In the genomic region with DNA sequence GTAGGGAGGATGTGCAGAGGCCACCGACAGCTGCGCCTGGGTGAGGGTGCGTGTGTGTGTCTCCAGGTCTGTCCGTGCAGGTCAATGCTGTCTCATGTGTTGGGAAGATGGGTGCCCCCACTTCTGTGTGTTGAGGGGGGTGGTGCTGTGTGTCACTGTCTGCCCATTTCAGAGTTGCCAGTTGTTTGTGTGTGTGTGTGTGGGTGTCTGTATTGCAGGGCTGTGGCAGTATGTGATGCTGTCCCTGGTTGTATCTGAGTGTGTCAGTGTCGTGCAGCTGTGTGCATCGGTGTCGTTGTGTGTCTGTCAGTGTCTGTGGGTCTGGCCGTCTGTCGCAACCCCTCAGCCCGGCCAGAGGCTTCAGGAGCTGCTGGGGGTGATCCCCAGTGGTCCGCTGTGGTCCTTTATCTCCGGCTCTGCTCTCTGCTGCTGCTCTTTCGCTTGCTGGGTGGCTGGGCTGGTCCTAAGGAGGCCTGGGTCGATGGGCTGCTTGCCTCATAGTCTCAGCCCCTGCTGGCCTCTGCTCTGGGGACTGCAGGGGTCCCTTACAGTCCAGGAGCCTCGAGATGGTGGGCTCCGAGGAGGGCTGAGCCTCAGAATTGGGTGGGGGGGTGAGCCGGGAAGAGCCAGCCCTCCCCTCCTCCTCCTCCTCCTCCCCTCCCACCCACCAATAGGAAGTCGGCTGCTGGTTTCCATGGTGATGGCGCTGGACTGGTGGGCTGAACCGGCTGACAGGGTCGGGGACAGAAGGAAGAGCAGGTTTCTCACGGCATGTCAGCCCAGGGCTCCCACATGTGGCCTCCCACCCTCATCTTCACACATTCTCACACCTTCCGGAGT, we compare ENCODE assay signal across 8 cellular contexts. TPM values are rescaled to one million over a fixed set of nuclear protein-coding genes. Genes with fewer than 3 reads are reported as not detected.
DNase-seq lines count a peak whose midpoint lies in the region; ATAC-seq and TF ChIP-seq lines count a peak whose summit lies in the region.

TSS of gene TSPOAP1 (minus strand) at position 601 of the 840 bp plus-strand sequence. CDS start 875 bp downstream, outside the sequence.

- H3K27ac Mint-ChIP-seq in WTC11 (peak within 1 kb of the TSS; percentile 44), type B pancreatic cell (no peak within 1 kb of the TSS)

- POLR2A ChIA-PET in WTC11 (lab: Charles Lee) = interaction anchor here (1.1 to 1.7 kb wide), 2 partner anchors 8 to 10 kb away, joined by 5 read pairs; no protein-coding TSS in a partner anchor

- WGBS in esophagus squamous epithelium, 2 donors = 16 to 35% methylated on average over 8 to 12 of the region's 23 CpGs

- H3K4me1 Mint-ChIP-seq in WTC11 = peaks cover 63% of the 10 kb centered on the region
- H3K4me1 Mint-ChIP-seq in type B pancreatic cell (ENCODE audit: unreplicated experiment) = peaks cover 23% of the 10 kb centered on the region

- peaks cover 0 to 24% (median 0%) of the 10 kb centered on the region in 45 donors for H3K27me3 ChIP-seq in dorsolateral prefrontal cortex
- H3K27me3 ChIP-seq in esophagus squamous epithelium = peaks cover 0 to 31% (median 0%) of the 10 kb centered on the region in 4 donors

- TF ChIP-seq CTCF in GM12864 (IDR thresholded peaks at IDR 0.05; ENCODE audit: low read depth, low read length, missing control alignments) (no peak), WTC11 (IDR thresholded peaks at IDR 0.05) (no peak), dorsolateral prefrontal cortex (IDR thresholded peaks at IDR 0.05 in 54 of 56, conservative IDR thresholded peaks at IDR 0.05 in 2 of 56; ENCODE audit: low read depth in 1 of 56, partially characterized antibody in 56 of 56) (no peak), type B pancreatic cell (conservative IDR thresholded peaks at IDR 0.05) (no peak), esophagus squamous epithelium (IDR thresholded peaks at IDR 0.05) (no peak)

- H3K4me1 ChIP-seq in esophagus squamous epithelium = peaks cover 5 to 35% (median 6%) of the 10 kb centered on the region in 3 donors

- H3K4me3 ChIP-seq in GM12864 (ENCODE audit: low read depth, low read length) = peak within 1 kb of the TSS; percentile 41
- H3K4me3 ChIP-seq in dorsolateral prefrontal cortex = peak within 1 kb of the TSS; percentile 28 to 80 (median 65)
- H3K4me3 ChIP-seq in esophagus squamous epithelium = peak within 1 kb of the TSS in 2 of 4 donors; percentile 21 to 42

- H3K4me3 Mint-ChIP-seq in WTC11 (peak within 1 kb of the TSS; percentile 41), type B pancreatic cell (peak within 1 kb of the TSS; percentile 69)

- no peak for TF ChIP-seq POLR2A in esophagus squamous epithelium (IDR thresholded peaks at IDR 0.05)

- H3K36me3 Mint-ChIP-seq in WTC11 (no peaks in the 10 kb centered on the region), type B pancreatic cell (no peaks in the 10 kb centered on the region)

- ATAC-seq in HG02981 (IDR thresholded peaks at IDR 0.05; ENCODE audit: unreplicated experiment) (peak; percentile 19), WTC11 (peak; percentile 11)

- H3K9me3 Mint-ChIP-seq in WTC11 = no peaks in the 10 kb centered on the region
- no peaks in the 10 kb centered on the region for H3K9me3 Mint-ChIP-seq in type B pancreatic cell

- H3K9me3 ChIP-seq in esophagus squamous epithelium = no peaks in the 10 kb centered on the region

- peaks cover 18% of the 10 kb centered on the region for H3K27me3 Mint-ChIP-seq in WTC11 (ENCODE audit: low read depth)
- H3K27me3 Mint-ChIP-seq in type B pancreatic cell = peaks cover 17% of the 10 kb centered on the region

- H3K27ac ChIP-seq in dorsolateral prefrontal cortex = peak within 1 kb of the TSS in 58 of 59 donors; percentile 22 to 92 (median 82)
- H3K27ac ChIP-seq in esophagus squamous epithelium = peak within 1 kb of the TSS in 2 of 4 donors; percentile 28 to 42

- intact Hi-C loops in dorsolateral prefrontal cortex (cut with DNase I) (no loop called here), esophagus squamous epithelium (cut with DNase I) (no loop called here)

- DNase-seq in GM12864 (ENCODE audit: low read depth) (peak; percentile 91), WTC11 (ENCODE audit: low spot score) (peak; percentile 75), dorsolateral prefrontal cortex (peak in 8 of 10 donors; percentile 46 to 86 (median 78)), occipital lobe (lab: John Stamatoyannopoulos, UW) (peak; percentile 70), type B pancreatic cell (ENCODE audit: extremely low spot score, unreplicated experiment) (no peak), esophagus squamous epithelium (lab: John Stamatoyannopoulos, UW) (no peak), NCI-H226 (no peak)

- CTCF ChIA-PET in WTC11 (lab: Charles Lee) = interaction anchor here (0.6 to 4.1 kb wide), 5 partner anchors 9 to 123 kb away, joined by 3 to 36 read pairs (median 23); partner anchors contain the start of gene SUPT4H1

- no peaks in the 10 kb centered on the region for H3K36me3 ChIP-seq in esophagus squamous epithelium

TF ChIP-seq in WTC11, 78 proteins besides CTCF, POLR2A, EP300 and RAD21 (continues in another document):
- TF ChIP-seq GRHL2 (CRISPR knock-in tag; IDR thresholded peaks at IDR 0.05; ENCODE audit: insufficient replicate concordance, severe bottlenecking) (no peak), E2F5 (CRISPR knock-in tag; IDR thresholded peaks at IDR 0.05) (no peak), ERG (CRISPR knock-in tag; IDR thresholded peaks at IDR 0.05) (no peak), ZNF121 (CRISPR knock-in tag; IDR thresholded peaks at IDR 0.05) (no peak), SMAD3 (CRISPR knock-in tag; IDR thresholded peaks at IDR 0.05; ENCODE audit: borderline replicate concordance) (no peak), ETV6 (CRISPR knock-in tag; IDR thresholded peaks at IDR 0.05) (no peak), E2F1 (CRISPR knock-in tag; IDR thresholded peaks at IDR 0.05) (no peak), ATF6 (CRISPR knock-in tag; IDR thresholded peaks at IDR 0.05) (no peak)
- TF ChIP-seq, protein P1, sequence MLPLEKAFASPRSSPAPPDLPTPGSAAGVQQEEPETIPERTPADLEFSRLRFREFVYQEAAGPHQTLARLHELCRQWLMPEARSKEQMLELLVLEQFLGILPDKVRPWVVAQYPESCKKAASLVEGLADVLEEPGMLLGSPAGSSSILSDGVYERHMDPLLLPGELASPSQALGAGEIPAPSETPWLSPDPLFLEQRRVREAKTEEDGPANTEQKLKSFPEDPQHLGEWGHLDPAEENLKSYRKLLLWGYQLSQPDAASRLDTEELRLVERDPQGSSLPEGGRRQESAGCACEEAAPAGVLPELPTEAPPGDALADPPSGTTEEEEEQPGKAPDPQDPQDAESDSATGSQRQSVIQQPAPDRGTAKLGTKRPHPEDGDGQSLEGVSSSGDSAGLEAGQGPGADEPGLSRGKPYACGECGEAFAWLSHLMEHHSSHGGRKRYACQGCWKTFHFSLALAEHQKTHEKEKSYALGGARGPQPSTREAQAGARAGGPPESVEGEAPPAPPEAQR (CRISPR knock-in tag; IDR thresholded peaks at IDR 0.05) = no peak

RNA-seq across cellular contexts. Expression of gene TSPOAP1, which starts in this region (rescaled TPM):
- 10.9 to 19.0 TPM (median 16.4 TPM) in 3 replicates for total RNA-seq in WTC11 (2021)
- total RNA-seq in dorsolateral prefrontal cortex = 100 to 1,000 TPM in 109 of 120 experiments, 10 to 100 TPM in 11; 44.2 to 218 (median 128) TPM
- total RNA-seq in occipital lobe = 30.1 TPM
- total RNA-seq in type B pancreatic cell (ENCODE audit: low replicate concordance) = 9.7 and 18.4 TPM in 2 replicates
- 10 to 100 TPM in 1 of 4 donors, 1 to 10 TPM in 3; 2.9 to 16.0 (median 3.3) TPM for total RNA-seq in esophagus squamous epithelium

Comparison
In these comparisons a context has a peak if more than half of its experiments do, and no peak if none do; other contexts are left out.
1. DNase-seq: peak in GM12864 (single experiment), WTC11 (single experiment), dorsolateral prefrontal cortex (8 of 10) and occipital lobe (single experiment); none in type B pancreatic cell (single experiment), esophagus squamous epithelium (single experiment) and NCI-H226 (single experiment).